Comparison of ENCODE assay signal across 2 cellular contexts in genomic region chr17:82097187-82097918, GRCh38.
TF ChIP-seq lines count a peak whose summit lies in the region.

No MANE protein-coding gene starts in this region.

TF ChIP-seq in IMR-90, 13 proteins besides CTCF, POLR2A, EP300 and RAD21:
- TF ChIP-seq SMC3 (IDR thresholded peaks at IDR 0.05; ENCODE audit: low read depth, low read length) (no peak), FOS (IDR thresholded peaks at IDR 0.05; ENCODE audit: low read depth, low read length) (no peak), CHD1 (IDR thresholded peaks at IDR 0.05; ENCODE audit: low read depth, low read length) (no peak), MXI1 (IDR thresholded peaks at IDR 0.05; ENCODE audit: borderline replicate concordance, low read depth, low read length) (peak; percentile 88), MAZ (IDR thresholded peaks at IDR 0.05; ENCODE audit: borderline replicate concordance, low read depth, low read length) (peak; percentile 28; the same call in 1 of the 2 replicates), CEBPB (IDR thresholded peaks at IDR 0.05; ENCODE audit: low read depth, low read length) (no peak), RFX5 (IDR thresholded peaks at IDR 0.05; ENCODE audit: low read depth, low read length) (no peak), NFE2L2 (IDR thresholded peaks at IDR 0.05; ENCODE audit: low read depth, low read length) (no peak), MAFK (IDR thresholded peaks at IDR 0.05; ENCODE audit: low read depth, low read length) (no peak), BHLHE40 (IDR thresholded peaks at IDR 0.05; ENCODE audit: low read depth, low read length) (peak; percentile 12; the same call in 1 of the 2 replicates), RCOR1 (IDR thresholded peaks at IDR 0.05; ENCODE audit: insufficient replicate concordance, low read length) (no peak), USF2 (IDR thresholded peaks at IDR 0.05; ENCODE audit: low read depth, low read length) (peak; percentile 60)
- TF ChIP-seq, protein P1, sequence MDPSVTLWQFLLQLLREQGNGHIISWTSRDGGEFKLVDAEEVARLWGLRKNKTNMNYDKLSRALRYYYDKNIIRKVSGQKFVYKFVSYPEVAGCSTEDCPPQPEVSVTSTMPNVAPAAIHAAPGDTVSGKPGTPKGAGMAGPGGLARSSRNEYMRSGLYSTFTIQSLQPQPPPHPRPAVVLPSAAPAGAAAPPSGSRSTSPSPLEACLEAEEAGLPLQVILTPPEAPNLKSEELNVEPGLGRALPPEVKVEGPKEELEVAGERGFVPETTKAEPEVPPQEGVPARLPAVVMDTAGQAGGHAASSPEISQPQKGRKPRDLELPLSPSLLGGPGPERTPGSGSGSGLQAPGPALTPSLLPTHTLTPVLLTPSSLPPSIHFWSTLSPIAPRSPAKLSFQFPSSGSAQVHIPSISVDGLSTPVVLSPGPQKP (IDR thresholded peaks at IDR 0.05; ENCODE audit: borderline replicate concordance, low read depth, low read length), result no peak
TF ChIP-seq in IMR-90: peak in this region for 4.

TF ChIP-seq in neural cell, 6 proteins besides CTCF, POLR2A, EP300 and RAD21:
- TF ChIP-seq REST (IDR thresholded peaks at IDR 0.05; ENCODE audit: borderline replicate concordance) (no peak), MXI1 (conservative IDR thresholded peaks at IDR 0.05; ENCODE audit: poor library complexity, severe bottlenecking) (peak; percentile 46)
